8 cellular contexts compared by ENCODE assay signal in genomic region chr2:27765621-27766286, GRCh38. TPM values are rescaled to one million over a fixed set of nuclear protein-coding genes. Genes with fewer than 3 reads are reported as not detected.
DNase-seq lines count a peak whose midpoint lies in the region; ATAC-seq and TF ChIP-seq lines count a peak whose summit lies in the region.

No MANE protein-coding gene starts in this region.

- H3K9me3 Mint-ChIP-seq in activated CD4-positive, alpha-beta memory T cell treated with anti-CD3 and anti-CD28 coated beads for 36 hours = no peaks in the 10 kb centered on the region
- H3K9me3 Mint-ChIP-seq in endothelial cell (ENCODE audit: unreplicated experiment) = no peaks in the 10 kb centered on the region

- no peaks in the 10 kb centered on the region for H3K36me3 Mint-ChIP-seq in activated CD4-positive, alpha-beta memory T cell treated with anti-CD3 and anti-CD28 coated beads for 36 hours
- no peaks in the 10 kb centered on the region for H3K36me3 Mint-ChIP-seq in endothelial cell (ENCODE audit: low read depth, unreplicated experiment)

- H3K4me1 Mint-ChIP-seq in activated CD4-positive, alpha-beta memory T cell treated with anti-CD3 and anti-CD28 coated beads for 36 hours (ENCODE audit: low read depth) = peaks cover 13% of the 10 kb centered on the region
- H3K4me1 Mint-ChIP-seq in endothelial cell (ENCODE audit: unreplicated experiment) = no peaks in the 10 kb centered on the region

- H3K27me3 ChIP-seq in ovary = no peaks in the 10 kb centered on the region
- no peaks in the 10 kb centered on the region for H3K27me3 ChIP-seq in tibial artery

- peaks cover 4% of the 10 kb centered on the region for H3K27me3 Mint-ChIP-seq in activated CD4-positive, alpha-beta memory T cell treated with anti-CD3 and anti-CD28 coated beads for 36 hours
- H3K27me3 Mint-ChIP-seq in endothelial cell (ENCODE audit: unreplicated experiment) = peaks cover 1% of the 10 kb centered on the region

- ATAC-seq in GM18907 (IDR thresholded peaks at IDR 0.05; ENCODE audit: unreplicated experiment) (no peak), HG02642 (IDR thresholded peaks at IDR 0.05; ENCODE audit: poor library complexity, unreplicated experiment) (no peak)

- H3K4me1 ChIP-seq in ovary (ENCODE audit: insufficient read depth) (peaks cover 7% of the 10 kb centered on the region), tibial artery (peaks cover 0 to 30% (median 10%) of the 10 kb centered on the region in 4 donors)

- H3K9me3 ChIP-seq in ovary = no peaks in the 10 kb centered on the region
- H3K9me3 ChIP-seq in tibial artery = no peaks in the 10 kb centered on the region

- H3K36me3 ChIP-seq in ovary (no peaks in the 10 kb centered on the region), tibial artery (no peaks in the 10 kb centered on the region)

- no peak for TF ChIP-seq EP300 in ovary (IDR thresholded peaks at IDR 0.05)

- WGBS in ovary, 3 donors = 11 to 24% (median 15%) methylated on average over 29 of the region's 29 CpGs

- H3K4me3 ChIP-seq in ovary (peak overlapping the region; percentile 4), tibial artery (peak overlapping the region; percentile 37 to 47)

- intact Hi-C loops in activated CD4-positive, alpha-beta memory T cell treated with anti-CD3 and anti-CD28 coated beads for 36 hours (cut with micrococcal nuclease) = no loop called here
- intact Hi-C loops in ovary (cut with DNase I) (no loop called here), tibial artery (cut with DNase I; ENCODE audit: low total_unique reads) (no loop called here)

- H3K27ac ChIP-seq in ovary = no peak overlapping the region
- H3K27ac ChIP-seq in tibial artery = peak overlapping the region; percentile 31 to 48

- no peak for TF ChIP-seq POLR2A in ovary (IDR thresholded peaks at IDR 0.05)

- peak overlapping the region; percentile 49 for H3K4me3 Mint-ChIP-seq in activated CD4-positive, alpha-beta memory T cell treated with anti-CD3 and anti-CD28 coated beads for 36 hours
- peak overlapping the region; percentile 43 for H3K4me3 Mint-ChIP-seq in endothelial cell (ENCODE audit: unreplicated experiment)

- CTCF ChIA-PET in activated CD4-positive, alpha-beta memory T cell treated with anti-CD3 and anti-CD28 coated beads for 36 hours (lab: Charles Lee) = interaction anchor here (1.2 kb wide), 1 partner anchor 63 kb away, joined by 3 read pairs; no protein-coding TSS in a partner anchor

- POLR2A ChIA-PET in activated CD4-positive, alpha-beta memory T cell treated with anti-CD3 and anti-CD28 coated beads for 36 hours (lab: Charles Lee) = no interaction called here

- H3K27ac Mint-ChIP-seq in activated CD4-positive, alpha-beta memory T cell treated with anti-CD3 and anti-CD28 coated beads for 36 hours = peak overlapping the region; percentile 3
- peak overlapping the region; percentile 6 for H3K27ac Mint-ChIP-seq in endothelial cell (ENCODE audit: unreplicated experiment)

- DNase-seq in EH (ENCODE audit: low read depth) = peak; percentile 26
- peak; percentile 50 for DNase-seq in activated CD4-positive, alpha-beta memory T cell treated with anti-CD3 and anti-CD28 coated beads for 36 hours
- peak; percentile 63 for DNase-seq in endothelial cell (ENCODE audit: low spot score)
- peak; percentile 65 to 85 (median 76) for DNase-seq in ovary
- peak; percentile 38 to 74 for DNase-seq in tibial artery
- DNase-seq in SIG-M5 (lab: John Stamatoyannopoulos, UW) = no peak

- TF ChIP-seq CTCF in endothelial cell (IDR thresholded peaks at IDR 0.05; ENCODE audit: unreplicated experiment) = no peak
- TF ChIP-seq CTCF in ovary (IDR thresholded peaks at IDR 0.05) = no peak
- TF ChIP-seq CTCF in tibial artery (IDR thresholded peaks at IDR 0.05) = no peak

RNA-seq across cellular contexts. Expression of gene MRPL33, which starts 5.8 kb away (rescaled TPM):
- 10 to 100 TPM; 83.3 to 84.2 TPM for total RNA-seq in activated CD4-positive, alpha-beta memory T cell treated with anti-CD3 and anti-CD28 coated beads for 36 hours
- 52.0 TPM for total RNA-seq in endothelial cell (ENCODE audit: unreplicated experiment)
- 100 to 1,000 TPM in 2 of 7 donors, 10 to 100 TPM in 5; 50.5 to 185 (median 62.4) TPM for total RNA-seq in ovary
- polyA plus RNA-seq in ovary = 100 to 1,000 TPM; 141 to 246 TPM

Comparison
In these comparisons a context has a peak if more than half of its experiments do, and no peak if none do; other contexts are left out.
1. H3K27ac ChIP-seq: peak in tibial artery (2 of 2); none in ovary (0 of 2).